In genomic region chr3:187368251-187368733, GRCh38 we compare ENCODE assay signal across 8 cellular contexts. TPM values are rescaled to one million over a fixed set of nuclear protein-coding genes. Genes with fewer than 3 reads are reported as not detected.
A peak's percentile ranks its signal among the peaks of the same experiment; 100 is the strongest.
DNase-seq lines count a peak whose midpoint lies in the region; ATAC-seq and TF ChIP-seq lines count a peak whose summit lies in the region.

TSS of gene RTP4 (plus strand) at chr3:187368385. CDS start at chr3:187368442, 57 bp downstream.

- peaks cover 19 to 39% of the 10 kb centered on the region in 2 experiments for H3K4me1 Mint-ChIP-seq in H9

- no peaks in the 10 kb centered on the region for H4K20me1 ChIP-seq in H9 (ENCODE audit: control insufficient read depth, insufficient read depth, insufficient read length)

- no peak within 1 kb of the TSS for H3K4me3 Mint-ChIP-seq in H9

- no peak within 1 kb of the TSS for H2AFZ ChIP-seq in H9 (ENCODE audit: low read length)

- no peak within 1 kb of the TSS for H3K14ac ChIP-seq in H9 (ENCODE audit: insufficient read depth, low read length)

- H3K79me2 ChIP-seq in H9 (ENCODE audit: insufficient read depth, low read length) = no peaks in the 10 kb centered on the region

- no peak within 1 kb of the TSS for H2BK20ac ChIP-seq in H9 (ENCODE audit: low read depth, low read length, poor library complexity, severe bottlenecking)

- peaks cover 0 to 2% of the 10 kb centered on the region in 2 experiments; a peak in 1 of 5 replicates for H3K9me3 Mint-ChIP-seq in H9

- no peak within 1 kb of the TSS for H4K91ac ChIP-seq in H9 (ENCODE audit: insufficient read length, low read depth, low read length)

- peaks cover 0 to 11% (median 3%) of the 10 kb centered on the region in 3 experiments; a peak in 3 of 7 replicates for H3K36me3 Mint-ChIP-seq in H9 (ENCODE audit: insufficient read depth in 1 of 3, low read depth in 3 of 3)

- no peak within 1 kb of the TSS for H3K18ac ChIP-seq in H9 (ENCODE audit: insufficient read length, low read depth, low read length)

- ATAC-seq in GM18511 (IDR thresholded peaks at IDR 0.05; ENCODE audit: unreplicated experiment) = peak; percentile 93
- peak; percentile 90 for ATAC-seq in HG02623 (IDR thresholded peaks at IDR 0.05; ENCODE audit: unreplicated experiment)
- peak; percentile 88 for ATAC-seq in Right ventricle myocardium superior (ENCODE audit: poor library complexity)
- ATAC-seq in sciatic nerve = peak; percentile 89

- H3K9ac ChIP-seq in H9 (ENCODE audit: extremely low read depth, insufficient read length, low read length) = no peak within 1 kb of the TSS

- no peak within 1 kb of the TSS for H2BK15ac ChIP-seq in H9 (ENCODE audit: low read depth, low read length)

- TF ChIP-seq CTCF in H9 (conservative IDR thresholded peaks at IDR 0.05) = no peak

- H3K27me3 ChIP-seq in H9 (ENCODE audit: insufficient read depth, low read length) = no peaks in the 10 kb centered on the region

- H3K9me3 ChIP-seq in H9 (ENCODE audit: control insufficient read depth, low read depth, low read length) = no peaks in the 10 kb centered on the region

- intact Hi-C loops in Right ventricle myocardium superior (cut with DNase I) (no loop called here), sciatic nerve (cut with DNase I) (no loop called here)

- H3K27me3 Mint-ChIP-seq in H9 (ENCODE audit: low read depth) = peaks cover 9% of the 10 kb centered on the region

- no peak within 1 kb of the TSS for H2BK5ac ChIP-seq in H9 (ENCODE audit: insufficient read length, low read length)

- no peak within 1 kb of the TSS for H4K5ac ChIP-seq in H9 (ENCODE audit: insufficient read length, low read depth, low read length)

- H3K4ac ChIP-seq in H9 (ENCODE audit: low read depth, low read length) = no peak within 1 kb of the TSS

- no peaks in the 10 kb centered on the region for H3K23me2 ChIP-seq in H9 (ENCODE audit: insufficient read length, low read depth, low read length, poor library complexity, severe bottlenecking)

- DNase-seq in NCI-H226 = peak; percentile 31
- peak; percentile 24 for DNase-seq in activated naive CD4-positive, alpha-beta T cell treated with anti-CD3 and anti-CD28 coated beads, Interleukin-2, amount 50 U/mL, for 16 hours
- no peak for DNase-seq in Right ventricle myocardium superior
- DNase-seq in sciatic nerve (ENCODE audit: low spot score) = no peak
- DNase-seq in H9 = no peak
- DNase-seq in NCI-H1694 (lab: John Stamatoyannopoulos, UW) = no peak

- no peak within 1 kb of the TSS for H4K8ac ChIP-seq in H9 (replicated peaks; ENCODE audit: insufficient read length, low read depth, low read length)

- H3K4me1 ChIP-seq in H9 (ENCODE audit: insufficient read depth, low read length) = peaks cover 2% of the 10 kb centered on the region; the same call in 1 of the 2 replicates

- H2BK120ac ChIP-seq in H9 (ENCODE audit: low read depth, low read length, poor library complexity, severe bottlenecking) = no peak within 1 kb of the TSS

- H3T11ph ChIP-seq in H9 (ENCODE audit: low read length) = no peak within 1 kb of the TSS

- no peak within 1 kb of the TSS for H3K27ac ChIP-seq in H9 (ENCODE audit: insufficient read length, low read depth, low read length)

- H3K23ac ChIP-seq in H9 (ENCODE audit: insufficient read length, low read depth, low read length) = no peak within 1 kb of the TSS

- H3K4me2 ChIP-seq in H9 (ENCODE audit: insufficient read depth, insufficient read length, low read length) = no peak within 1 kb of the TSS

- peak within 1 kb of the TSS in 1 of 3 experiments; percentile 65; a peak in 2 of 7 replicates for H3K27ac Mint-ChIP-seq in H9

- no peak within 1 kb of the TSS for H3K56ac ChIP-seq in H9 (ENCODE audit: insufficient read length, low read depth, low read length)

- no peak within 1 kb of the TSS for H2BK12ac ChIP-seq in H9 (ENCODE audit: insufficient read length, low read depth, low read length)

- H2AK5ac ChIP-seq in H9 (ENCODE audit: insufficient read length, low read length) = no peak within 1 kb of the TSS

- WGBS in H9 (ENCODE audit: extremely low coverage, insufficient read length, low lambda C conversion rate) = no CpG with 5 or more reads among the region's 5 CpGs

- no peaks in the 10 kb centered on the region for H3K79me1 ChIP-seq in H9 (ENCODE audit: insufficient read depth, low read depth, low read length, poor library complexity, severe bottlenecking)

RNA-seq across cellular contexts. Expression of gene RTP4, which starts in this region (rescaled TPM):
- total RNA-seq in Right ventricle myocardium superior (0.70 TPM), sciatic nerve (2.1 TPM), H9 (2021) (not detected in 2 replicates)

Comparison
In these comparisons a context has a peak if more than half of its experiments do, and no peak if none do; other contexts are left out.
1. Peak in ATAC-seq in Right ventricle myocardium superior; RNA of the gene not detected or under 1 TPM.
2. DNase-seq: peak in NCI-H226 (single experiment) and activated naive CD4-positive, alpha-beta T cell treated with anti-CD3 and anti-CD28 coated beads, Interleukin-2, amount 50 U/mL, for 16 hours (single experiment); none in Right ventricle myocardium superior (single experiment), sciatic nerve (single experiment), H9 (single experiment) and NCI-H1694 (single experiment).
3. Peak in every context shown above with its lines, with median percentiles within 50 percentile points of each other: ATAC-seq.